ENCODE assay signal across 31 cellular contexts in genomic region chr15:73887481-73887880, GRCh38. TPM values are rescaled to one million over a fixed set of nuclear protein-coding genes. Genes with fewer than 3 reads are reported as not detected.
"Had no signal": no experiment of that assay in that cellular context is flagged by ENCODE, and none has a peak within 500 bp of the region (broad histone marks: within the 10 kb centered on the region; RNA-seq: fewer than 3 reads in every experiment).

No MANE protein-coding gene starts in this region.

- H3K27ac Mint-ChIP-seq: mesothelial cell of epicardium, natural killer cell had no signal

- H3K4me1 ChIP-seq: esophagus muscularis mucosa, gastrocnemius medialis, pancreas, prostate gland, right lobe of liver, suprapubic skin, thyroid gland, upper lobe of left lung, uterus had no signal

- H3K36me3 ChIP-seq: esophagus muscularis mucosa, gastrocnemius medialis, heart right ventricle, pancreas, prostate gland, right lobe of liver, suprapubic skin, thyroid gland, upper lobe of left lung, uterus had no signal

- H3K27ac ChIP-seq: dorsolateral prefrontal cortex, epithelial cell of prostate, esophagus muscularis mucosa, gastrocnemius medialis, heart right ventricle, pancreas, prostate gland, right lobe of liver, suprapubic skin, thyroid gland, upper lobe of left lung, uterus had no signal

- H3K27me3 ChIP-seq: heart right ventricle, pancreas, right lobe of liver, thyroid gland, upper lobe of left lung, uterus had no signal

- H3K36me3 Mint-ChIP-seq: mesothelial cell of epicardium, natural killer cell had no signal

- DNase-seq: cerebellar nuclear complex; cortex of kidney; effector CD8-positive, alpha-beta T cell; gastrocnemius medialis; heart right ventricle; hypothalamus; mammary epithelial cell; natural killer cell; nucleus accumbens; pancreas; retina; stimulated activated CD4-positive, alpha-beta T cell treated with anti-CD3 and anti-CD28 coated beads, Interleukin-2, amount 100 ng/mL, for 24 hours; stimulated activated CD4-positive, alpha-beta T cell treated with anti-CD3 and anti-CD28 coated beads, Interleukin-4, amount 100 ng/mL, for 4 hours; stimulated activated naive CD8-positive, alpha-beta T cell treated with anti-CD3 and anti-CD28 coated beads, Interleukin-15, Interleukin-2, amounts not matched to agents 100 U/mL and 50 U/mL, for 24 hours; thyroid gland had no signal

- H3K9me3 Mint-ChIP-seq: mesothelial cell of epicardium, natural killer cell, neural crest cell had no signal

- ATAC-seq: gastrocnemius medialis; heart right ventricle; left lobe of liver; natural killer cell; pancreas; right lobe of liver; stimulated activated naive CD8-positive, alpha-beta T cell treated with anti-CD3 and anti-CD28 coated beads, Interleukin-15, Interleukin-2, amounts not matched to agents 100 U/mL and 50 U/mL, for 24 hours had no signal

- H3K4me3 Mint-ChIP-seq: mesothelial cell of epicardium, natural killer cell, neural crest cell had no signal

- H3K9me3 ChIP-seq: esophagus muscularis mucosa, gastrocnemius medialis, pancreas, prostate gland, right lobe of liver, suprapubic skin, thyroid gland, uterus had no signal

- H3K4me1 Mint-ChIP-seq: mesothelial cell of epicardium, natural killer cell, neural crest cell had no signal

- H3K4me3 ChIP-seq: dorsolateral prefrontal cortex, esophagus muscularis mucosa, gastrocnemius medialis, heart right ventricle, pancreas, prostate gland, right lobe of liver, suprapubic skin, thyroid gland, upper lobe of left lung, uterus had no signal

RNA-seq across cellular contexts. Expression of gene TBC1D21, which starts 14.1 kb away (rescaled TPM):
- total RNA-seq: esophagus muscularis mucosa, fibroblast of villous mesenchyme, gastrocnemius medialis, heart right ventricle, left lobe of liver, lower leg skin, mammary epithelial cell, mesothelial cell of epicardium, mucosa of gallbladder, myocyte, natural killer cell, neural crest cell, pancreas, right lobe of liver, skeletal muscle tissue, suprapubic skin, thyroid gland, upper lobe of left lung, uterus had no signal
